ENCODE assay signal across 16 cellular contexts in the genomic region with DNA sequence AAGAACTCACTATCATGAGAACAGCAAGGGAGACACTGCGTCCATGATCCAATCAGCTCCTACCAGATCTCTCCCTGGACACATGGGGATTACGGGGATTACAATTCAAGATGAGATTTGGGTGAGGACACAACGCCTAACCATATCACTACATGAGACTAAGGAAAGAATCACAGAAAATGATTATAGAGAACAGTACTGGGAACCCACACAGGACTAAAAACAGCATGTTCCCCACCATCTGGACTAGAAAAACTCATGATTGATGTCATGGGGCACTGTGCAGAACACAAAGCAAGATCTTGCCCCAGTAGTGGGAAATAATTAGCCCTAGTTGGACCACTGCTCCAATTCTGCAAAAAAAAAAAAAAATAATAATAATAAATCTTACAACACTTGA.
A peak's percentile ranks its signal among the peaks of the same experiment; 100 is the strongest.
DNase-seq lines count a peak whose midpoint lies in the region; ATAC-seq and TF ChIP-seq lines count a peak whose summit lies in the region.
"Had no signal": no experiment of that assay in that cellular context is flagged by ENCODE, and none has a peak within 500 bp of the region (broad histone marks: within the 10 kb centered on the region; RNA-seq: fewer than 3 reads in every experiment).

No MANE protein-coding gene starts in this region.

- no peaks in the 10 kb centered on the region for H3K4me1 Mint-ChIP-seq in activated CD8-positive, alpha-beta T cell treated with anti-CD3 and anti-CD28 coated beads for 36 hours (ENCODE audit: low read depth)
- no peaks in the 10 kb centered on the region for H3K4me1 Mint-ChIP-seq in activated CD8-positive, alpha-beta T cell treated with anti-CD3 and anti-CD28 coated beads, Interleukin-2, amount 10 ng/mL, durations not matched to agents 7 days and 5 days (ENCODE audit: low read depth)
- no peaks in the 10 kb centered on the region for H3K4me1 Mint-ChIP-seq in activated naive CD4-positive, alpha-beta T cell treated with anti-CD3 and anti-CD28 coated beads for 36 hours (ENCODE audit: low read depth)
- no peaks in the 10 kb centered on the region for H3K4me1 Mint-ChIP-seq in activated T-helper 17 cell treated with anti-CD3 and anti-CD28 coated beads, Interleukin-2, amount 50 U/mL, for 72 hours
- H3K4me1 Mint-ChIP-seq in stimulated activated effector memory CD8-positive, alpha-beta T cell treated with anti-CD3 and anti-CD28 coated beads, Interleukin-12 subunit alpha, Interleukin-12 subunit beta, amount 100 ng/mL, for 72 hours = no peaks in the 10 kb centered on the region
- H3K4me1 Mint-ChIP-seq: CD4-positive, alpha-beta memory T cell had no signal

- H3K27ac ChIP-seq in substantia nigra (ENCODE audit: low read depth, low read length, poor library complexity, severe bottlenecking) = no peak overlapping the region

- POLR2A ChIA-PET in activated CD8-positive, alpha-beta T cell treated with anti-CD3 and anti-CD28 coated beads for 36 hours (lab: Charles Lee) = no interaction called here
- POLR2A ChIA-PET in activated CD8-positive, alpha-beta T cell treated with anti-CD3 and anti-CD28 coated beads, Interleukin-2, amount 10 ng/mL, durations not matched to agents 7 days and 5 days (lab: Charles Lee) = no interaction called here

- peaks cover 45% of the 10 kb centered on the region for H3K36me3 Mint-ChIP-seq in activated CD8-positive, alpha-beta T cell treated with anti-CD3 and anti-CD28 coated beads for 36 hours (ENCODE audit: low read depth)
- peaks cover 33% of the 10 kb centered on the region for H3K36me3 Mint-ChIP-seq in activated CD8-positive, alpha-beta T cell treated with anti-CD3 and anti-CD28 coated beads, Interleukin-2, amount 10 ng/mL, durations not matched to agents 7 days and 5 days (ENCODE audit: low read depth)
- peaks cover 45% of the 10 kb centered on the region for H3K36me3 Mint-ChIP-seq in activated naive CD4-positive, alpha-beta T cell treated with anti-CD3 and anti-CD28 coated beads for 36 hours (ENCODE audit: low read depth)
- peaks cover 30% of the 10 kb centered on the region for H3K36me3 Mint-ChIP-seq in activated T-helper 17 cell treated with anti-CD3 and anti-CD28 coated beads, Interleukin-2, amount 50 U/mL, for 72 hours (ENCODE audit: low read depth)
- H3K36me3 Mint-ChIP-seq in stimulated activated effector memory CD8-positive, alpha-beta T cell treated with anti-CD3 and anti-CD28 coated beads, Interleukin-12 subunit alpha, Interleukin-12 subunit beta, amount 100 ng/mL, for 72 hours = peaks cover 4% of the 10 kb centered on the region

- no peak overlapping the region for H3K4me3 Mint-ChIP-seq in activated CD8-positive, alpha-beta T cell treated with anti-CD3 and anti-CD28 coated beads for 36 hours
- no peak overlapping the region for H3K4me3 Mint-ChIP-seq in activated CD8-positive, alpha-beta T cell treated with anti-CD3 and anti-CD28 coated beads, Interleukin-2, amount 10 ng/mL, durations not matched to agents 7 days and 5 days
- no peak overlapping the region for H3K4me3 Mint-ChIP-seq in activated naive CD4-positive, alpha-beta T cell treated with anti-CD3 and anti-CD28 coated beads for 36 hours
- H3K4me3 Mint-ChIP-seq in activated T-helper 17 cell treated with anti-CD3 and anti-CD28 coated beads, Interleukin-2, amount 50 U/mL, for 72 hours = no peak overlapping the region
- no peak overlapping the region for H3K4me3 Mint-ChIP-seq in stimulated activated effector memory CD8-positive, alpha-beta T cell treated with anti-CD3 and anti-CD28 coated beads, Interleukin-12 subunit alpha, Interleukin-12 subunit beta, amount 100 ng/mL, for 72 hours
- H3K4me3 Mint-ChIP-seq: CD4-positive, alpha-beta memory T cell; HFFc6 had no signal

- CTCF ChIA-PET in activated CD8-positive, alpha-beta T cell treated with anti-CD3 and anti-CD28 coated beads for 36 hours (lab: Charles Lee) = no interaction called here
- CTCF ChIA-PET in activated CD8-positive, alpha-beta T cell treated with anti-CD3 and anti-CD28 coated beads, Interleukin-2, amount 10 ng/mL, durations not matched to agents 7 days and 5 days (lab: Charles Lee) = no interaction called here
- CTCF ChIA-PET in activated naive CD4-positive, alpha-beta T cell treated with anti-CD3 and anti-CD28 coated beads for 36 hours (lab: Charles Lee) = interaction anchor here (2.1 kb wide), 1 partner anchor 22 kb away, joined by 9 read pairs; no protein-coding TSS in a partner anchor

- intact Hi-C loops in activated CD8-positive, alpha-beta T cell treated with anti-CD3 and anti-CD28 coated beads for 36 hours (cut with micrococcal nuclease) = no loop called here
- intact Hi-C loops in activated naive CD4-positive, alpha-beta T cell treated with anti-CD3 and anti-CD28 coated beads for 36 hours (cut with micrococcal nuclease) = no loop called here

- peaks cover 7% of the 10 kb centered on the region for H3K9me3 Mint-ChIP-seq in activated CD8-positive, alpha-beta T cell treated with anti-CD3 and anti-CD28 coated beads for 36 hours
- H3K9me3 Mint-ChIP-seq in activated CD8-positive, alpha-beta T cell treated with anti-CD3 and anti-CD28 coated beads, Interleukin-2, amount 10 ng/mL, durations not matched to agents 7 days and 5 days (ENCODE audit: insufficient read depth) = peaks cover 15% of the 10 kb centered on the region
- peaks cover 5% of the 10 kb centered on the region for H3K9me3 Mint-ChIP-seq in activated naive CD4-positive, alpha-beta T cell treated with anti-CD3 and anti-CD28 coated beads for 36 hours
- peaks cover 4% of the 10 kb centered on the region for H3K9me3 Mint-ChIP-seq in activated T-helper 17 cell treated with anti-CD3 and anti-CD28 coated beads, Interleukin-2, amount 50 U/mL, for 72 hours
- H3K9me3 Mint-ChIP-seq in stimulated activated effector memory CD8-positive, alpha-beta T cell treated with anti-CD3 and anti-CD28 coated beads, Interleukin-12 subunit alpha, Interleukin-12 subunit beta, amount 100 ng/mL, for 72 hours = peaks cover 5% of the 10 kb centered on the region
- H3K9me3 Mint-ChIP-seq: HFFc6 had no signal

- peak; percentile 24 for ATAC-seq in activated CD8-positive, alpha-beta T cell treated with anti-CD3 and anti-CD28 coated beads for 36 hours
- no peak for ATAC-seq in activated CD8-positive, alpha-beta T cell treated with anti-CD3 and anti-CD28 coated beads, Interleukin-2, amount 10 ng/mL, durations not matched to agents 7 days and 5 days
- ATAC-seq in activated T-helper 17 cell treated with anti-CD3 and anti-CD28 coated beads, Interleukin-2, amount 50 U/mL, for 72 hours (replicated peaks) = peak; percentile 66
- peak; percentile 64 for ATAC-seq in stimulated activated effector memory CD8-positive, alpha-beta T cell treated with anti-CD3 and anti-CD28 coated beads, Interleukin-12 subunit alpha, Interleukin-12 subunit beta, amount 100 ng/mL, for 72 hours
- ATAC-seq in SK-N-SH treated with all-trans-retinoic acid at 6 μM for 48 hours = no peak

- no peak for TF ChIP-seq CTCF in activated CD8-positive, alpha-beta T cell treated with anti-CD3 and anti-CD28 coated beads for 36 hours (IDR thresholded peaks at IDR 0.05)

- H3K27ac Mint-ChIP-seq in activated CD8-positive, alpha-beta T cell treated with anti-CD3 and anti-CD28 coated beads for 36 hours = no peak overlapping the region
- no peak overlapping the region for H3K27ac Mint-ChIP-seq in activated CD8-positive, alpha-beta T cell treated with anti-CD3 and anti-CD28 coated beads, Interleukin-2, amount 10 ng/mL, durations not matched to agents 7 days and 5 days
- H3K27ac Mint-ChIP-seq in activated naive CD4-positive, alpha-beta T cell treated with anti-CD3 and anti-CD28 coated beads for 36 hours = peak overlapping the region; percentile 28
- no peak overlapping the region for H3K27ac Mint-ChIP-seq in activated T-helper 17 cell treated with anti-CD3 and anti-CD28 coated beads, Interleukin-2, amount 50 U/mL, for 72 hours
- H3K27ac Mint-ChIP-seq in stimulated activated effector memory CD8-positive, alpha-beta T cell treated with anti-CD3 and anti-CD28 coated beads, Interleukin-12 subunit alpha, Interleukin-12 subunit beta, amount 100 ng/mL, for 72 hours = no peak overlapping the region
- H3K27ac Mint-ChIP-seq: HFFc6 had no signal

- DNase-seq in activated CD8-positive, alpha-beta T cell treated with anti-CD3 and anti-CD28 coated beads for 36 hours = no peak
- no peak for DNase-seq in activated CD8-positive, alpha-beta T cell treated with anti-CD3 and anti-CD28 coated beads, Interleukin-2, amount 10 ng/mL, durations not matched to agents 7 days and 5 days
- no peak for DNase-seq in activated naive CD4-positive, alpha-beta T cell treated with anti-CD3 and anti-CD28 coated beads for 36 hours
- no peak for DNase-seq in activated naive CD4-positive, alpha-beta T cell (lab: John Stamatoyannopoulos, UW)
- no peak for DNase-seq in stimulated activated effector memory CD8-positive, alpha-beta T cell treated with anti-CD3 and anti-CD28 coated beads, Interleukin-12 subunit alpha, Interleukin-12 subunit beta, amount 100 ng/mL, for 72 hours (ENCODE audit: low spot score in 2 of 2)
- no peak for DNase-seq in substantia nigra (lab: John Stamatoyannopoulos, UW)
- DNase-seq: C1 segment of cervical spinal cord; Calu3; CD4-positive, alpha-beta memory T cell; COR-L47; DMS53; DND-41; GOT3; HFFc6 had no signal

- no peaks in the 10 kb centered on the region for H3K27me3 Mint-ChIP-seq in activated CD8-positive, alpha-beta T cell treated with anti-CD3 and anti-CD28 coated beads for 36 hours
- no peaks in the 10 kb centered on the region for H3K27me3 Mint-ChIP-seq in activated CD8-positive, alpha-beta T cell treated with anti-CD3 and anti-CD28 coated beads, Interleukin-2, amount 10 ng/mL, durations not matched to agents 7 days and 5 days (ENCODE audit: low read depth)
- no peaks in the 10 kb centered on the region for H3K27me3 Mint-ChIP-seq in activated naive CD4-positive, alpha-beta T cell treated with anti-CD3 and anti-CD28 coated beads for 36 hours (ENCODE audit: low read depth)
- H3K27me3 Mint-ChIP-seq in activated T-helper 17 cell treated with anti-CD3 and anti-CD28 coated beads, Interleukin-2, amount 50 U/mL, for 72 hours = no peaks in the 10 kb centered on the region
- H3K27me3 Mint-ChIP-seq: CD4-positive, alpha-beta memory T cell had no signal

TF ChIP-seq in SK-N-SH treated with all-trans-retinoic acid at 6 μM for 48 hours, 23 proteins besides CTCF, POLR2A, EP300 and RAD21 (continues in another document):
- TF ChIP-seq PPARA (CRISPR knock-in tag; IDR thresholded peaks at IDR 0.05; ENCODE audit: borderline replicate concordance) (no peak), SNAI2 (CRISPR knock-in tag; IDR thresholded peaks at IDR 0.05) (no peak), ESRRG (CRISPR knock-in tag; IDR thresholded peaks at IDR 0.05) (no peak), ZNF70 (CRISPR knock-in tag; IDR thresholded peaks at IDR 0.05) (no peak), ZNF8 (CRISPR knock-in tag; IDR thresholded peaks at IDR 0.05) (no peak), ZFP3 (CRISPR knock-in tag; IDR thresholded peaks at IDR 0.05) (no peak)

Comparison
In these comparisons a context has a peak if more than half of its experiments do, and no peak if none do; other contexts are left out.
1. ATAC-seq: peak in activated CD8-positive, alpha-beta T cell treated with anti-CD3 and anti-CD28 coated beads for 36 hours (single experiment), activated T-helper 17 cell treated with anti-CD3 and anti-CD28 coated beads, Interleukin-2, amount 50 U/mL, for 72 hours (single experiment) and stimulated activated effector memory CD8-positive, alpha-beta T cell treated with anti-CD3 and anti-CD28 coated beads, Interleukin-12 subunit alpha, Interleukin-12 subunit beta, amount 100 ng/mL, for 72 hours (single experiment); none in activated CD8-positive, alpha-beta T cell treated with anti-CD3 and anti-CD28 coated beads, Interleukin-2, amount 10 ng/mL, durations not matched to agents 7 days and 5 days (single experiment) and SK-N-SH treated with all-trans-retinoic acid at 6 μM for 48 hours (single experiment).